ENCODE assay signal across 8 cellular contexts in genomic region chr19:35702223-35703012, GRCh38. TPM values are rescaled to one million over a fixed set of nuclear protein-coding genes. Genes with fewer than 3 reads are reported as not detected.
DNase-seq lines count a peak whose midpoint lies in the region; ATAC-seq and TF ChIP-seq lines count a peak whose summit lies in the region.

No MANE protein-coding gene starts in this region.

- peak overlapping the region; percentile 95 for H3K27ac Mint-ChIP-seq in neural progenitor cell

- peak; percentile 98 for DNase-seq in EL
- peak; percentile 100 for DNase-seq in H4 (ENCODE audit: low spot score)
- peak; percentile 98 for DNase-seq in LoVo (ENCODE audit: low spot score)
- DNase-seq in activated effector memory CD4-positive, alpha-beta T cell treated with anti-CD3 and anti-CD28 coated beads, Interleukin-2, amount 50 U/mL, for 16 hours: peak; percentile 97
- DNase-seq in foreskin keratinocyte: peak; percentile 88 to 95
- peak; percentile 99 for DNase-seq in neural progenitor cell (ENCODE audit: low spot score)

- no peaks in the 10 kb centered on the region for H3K79me2 ChIP-seq in neural progenitor cell (ENCODE audit: low read depth)

- H3K27ac ChIP-seq in foreskin keratinocyte (no peak overlapping the region), neural progenitor cell (no peak overlapping the region), stomach smooth muscle (ENCODE audit: low read length) (no peak overlapping the region)

- H3K4me2 ChIP-seq in neural progenitor cell: peak overlapping the region; percentile 80

- H2AFZ ChIP-seq in neural progenitor cell (replicated peaks): peak overlapping the region; percentile 92

- TF ChIP-seq CTCF in foreskin keratinocyte (conservative IDR thresholded peaks at IDR 0.05) (no peak), neural progenitor cell (IDR thresholded peaks at IDR 0.05) (no peak)

- peak; percentile 78 for TF ChIP-seq POLR2A in Raji (IDR thresholded peaks at IDR 0.05; ENCODE audit: insufficient read depth, low read depth, low read length)

- no peaks in the 10 kb centered on the region for H3K36me3 Mint-ChIP-seq in neural progenitor cell

- H3K27me3 Mint-ChIP-seq in neural progenitor cell (ENCODE audit: insufficient read depth, low read depth): no peaks in the 10 kb centered on the region

- H3K4me3 ChIP-seq in neural progenitor cell: peak overlapping the region; percentile 55
- H3K4me3 ChIP-seq in stomach smooth muscle (ENCODE audit: low read length in 2 of 2): peak overlapping the region; percentile 83 to 86

- no peaks in the 10 kb centered on the region for H3K27me3 ChIP-seq in foreskin keratinocyte
- H3K27me3 ChIP-seq in neural progenitor cell: peaks cover 29% of the 10 kb centered on the region
- H3K27me3 ChIP-seq in stomach smooth muscle (ENCODE audit: control insufficient read depth in 1 of 2, insufficient read depth in 2 of 2, low read length in 2 of 2): peaks cover 8 to 10% of the 10 kb centered on the region in 2 donors

- peak overlapping the region; percentile 96 for H3K4me3 Mint-ChIP-seq in neural progenitor cell

- H4K20me1 ChIP-seq in neural progenitor cell (ENCODE audit: low read depth): no peaks in the 10 kb centered on the region

- H3K4me1 ChIP-seq in foreskin keratinocyte (no peaks in the 10 kb centered on the region), neural progenitor cell (no peaks in the 10 kb centered on the region), stomach smooth muscle (ENCODE audit: control insufficient read depth, insufficient read depth, low read length) (peaks cover 8% of the 10 kb centered on the region)

- no peaks in the 10 kb centered on the region for H3K36me3 ChIP-seq in neural progenitor cell
- H3K36me3 ChIP-seq in stomach smooth muscle (ENCODE audit: control insufficient read depth in 2 of 2, insufficient read depth in 2 of 2, low read length in 2 of 2): no peaks in the 10 kb centered on the region

- no peaks in the 10 kb centered on the region for H3K9me3 ChIP-seq in neural progenitor cell (ENCODE audit: low read depth)
- no peaks in the 10 kb centered on the region for H3K9me3 ChIP-seq in stomach smooth muscle (ENCODE audit: control insufficient read depth in 2 of 2, low read length in 2 of 2)

- H3K9me3 Mint-ChIP-seq in neural progenitor cell: peaks cover 2% of the 10 kb centered on the region

- H3K9ac ChIP-seq in neural progenitor cell (no peak overlapping the region), stomach smooth muscle (ENCODE audit: low read length in 2 of 2) (peak overlapping the region; percentile 52 to 72)

- H3K4me1 Mint-ChIP-seq in neural progenitor cell: peaks cover 4% of the 10 kb centered on the region

- ATAC-seq in foreskin keratinocyte: peak; percentile 97

- peaks cover 2% of the 10 kb centered on the region for H3F3A ChIP-seq in neural progenitor cell (ENCODE audit: low read depth)

RNA-seq across cellular contexts. Expression of gene ZBTB32, which starts 1.9 kb away (rescaled TPM):
- not detected in 2 replicates for total RNA-seq in H4 (2014; rRNA removed; shearing (Covaris generic))
- total RNA-seq in foreskin keratinocyte: not detected in 2 replicates
- not detected in 2 replicates for polyA plus RNA-seq in foreskin keratinocyte
- not detected in 2 replicates for total RNA-seq in neural progenitor cell (ENCODE audit: low replicate concordance)

RNA-seq across cellular contexts. Expression of gene KMT2B, which starts 15.4 kb away (rescaled TPM):
- total RNA-seq in H4 (2014; rRNA removed; shearing (Covaris generic)): 4.9 and 8.8 TPM in 2 replicates
- total RNA-seq in foreskin keratinocyte: 12.9 and 13.0 TPM in 2 replicates
- 16.7 and 17.3 TPM in 2 replicates for polyA plus RNA-seq in foreskin keratinocyte
- total RNA-seq in neural progenitor cell (ENCODE audit: low replicate concordance): 12.6 and 16.0 TPM in 2 replicates

RNA-seq across cellular contexts. Expression of gene UPK1A, which starts 36.1 kb away (rescaled TPM):
- not detected in 2 replicates for total RNA-seq in H4 (2014; rRNA removed; shearing (Covaris generic))
- total RNA-seq in foreskin keratinocyte: not detected in 2 replicates
- 0.07 TPM in 1 of 2 replicates, not detected in the other for polyA plus RNA-seq in foreskin keratinocyte
- 1.3 TPM in 1 of 2 replicates, not detected in the other for total RNA-seq in neural progenitor cell (ENCODE audit: low replicate concordance)

RNA-seq across cellular contexts. Expression of gene IGFLR1, which starts 39.8 kb away (rescaled TPM):
- total RNA-seq in H4 (2014; rRNA removed; shearing (Covaris generic)): 6.2 and 31.2 TPM in 2 replicates
- 3.4 and 3.8 TPM in 2 replicates for total RNA-seq in foreskin keratinocyte
- 4.7 and 6.2 TPM in 2 replicates for polyA plus RNA-seq in foreskin keratinocyte
- total RNA-seq in neural progenitor cell (ENCODE audit: low replicate concordance): 5.0 and 9.2 TPM in 2 replicates

RNA-seq across cellular contexts. Expression of gene U2AF1L4, which starts 42.8 kb away (rescaled TPM):
- 25.2 and 27.5 TPM in 2 replicates for total RNA-seq in H4 (2014; rRNA removed; shearing (Covaris generic))
- total RNA-seq in foreskin keratinocyte (10.4 and 12.7 TPM in 2 replicates), neural progenitor cell (ENCODE audit: low replicate concordance) (17.2 and 27.9 TPM in 2 replicates)
- polyA plus RNA-seq in foreskin keratinocyte: 15.1 and 18.4 TPM in 2 replicates
